ENCODE assay signal across 8 cellular contexts in the genomic region with DNA sequence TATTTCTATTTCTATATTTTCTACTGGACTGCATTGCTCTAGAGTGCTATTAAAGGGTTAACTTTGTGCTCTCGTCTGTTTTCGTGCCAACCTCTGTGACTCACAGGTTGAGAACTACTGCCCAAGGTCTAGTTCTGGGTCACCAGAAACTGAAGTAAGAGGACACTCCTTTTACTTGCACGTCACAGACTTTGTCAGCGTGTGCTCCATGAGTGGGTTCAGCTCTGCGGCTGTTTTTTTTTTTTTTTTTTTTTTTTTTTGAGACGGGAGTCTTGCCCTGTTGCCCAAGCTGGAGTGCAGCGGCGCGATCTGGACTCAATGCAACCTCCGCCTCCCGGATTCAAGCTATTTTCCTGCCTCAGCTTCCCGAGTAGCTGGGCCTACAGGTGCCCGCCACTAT. TPM values are rescaled to one million over a fixed set of nuclear protein-coding genes. Genes with fewer than 3 reads are reported as not detected.
DNase-seq lines count a peak whose midpoint lies in the region; ATAC-seq and TF ChIP-seq lines count a peak whose summit lies in the region.

No MANE protein-coding gene starts in this region.

- 13 to 37% methylated on average over 13 of the region's 13 CpGs for WGBS in esophagus squamous epithelium, 2 donors

- H3K4me1 ChIP-seq in esophagus squamous epithelium (peaks cover 0 to 23% (median 5%) of the 10 kb centered on the region in 3 donors), gastrocnemius medialis (peaks cover 0 to 4% of the 10 kb centered on the region in 2 donors)

- no peak for TF ChIP-seq CTCF in esophagus squamous epithelium (IDR thresholded peaks at IDR 0.05)
- TF ChIP-seq CTCF in gastrocnemius medialis (IDR thresholded peaks at IDR 0.05 in 4 of 5, conservative IDR thresholded peaks at IDR 0.05 in 1 of 5), result no peak

- in situ Hi-C loops in gastrocnemius medialis (cut with MboI; ENCODE audit: low sequenced_read_pairs in 4 of 4), result no loop called here

- H3K9me3 ChIP-seq in esophagus squamous epithelium (no peaks in the 10 kb centered on the region), gastrocnemius medialis (no peaks in the 10 kb centered on the region)

- H3K27ac ChIP-seq in esophagus squamous epithelium, result peak overlapping the region in 3 of 4 donors; percentile 12 to 59 (median 55)
- H3K27ac ChIP-seq in gastrocnemius medialis, result peak overlapping the region in 3 of 4 donors; percentile 37 to 71 (median 60)

- DNase-seq in GM04503 (ENCODE audit: low read depth) (peak; percentile 88), NOMO-1 treated with dmso at 0.1 percent for 144 hours (lab: John Stamatoyannopoulos, UW; ENCODE audit: unreplicated experiment) (peak; percentile 93), esophagus squamous epithelium (lab: John Stamatoyannopoulos, UW) (no peak), gastrocnemius medialis (peak; percentile 25 to 61), COLO668 (lab: John Stamatoyannopoulos, UW; ENCODE audit: unreplicated experiment) (no peak), NCI-H1930 (lab: John Stamatoyannopoulos, UW) (no peak)

- intact Hi-C loops in esophagus squamous epithelium (cut with DNase I), result no loop called here
- intact Hi-C loops in gastrocnemius medialis (cut with DNase I; ENCODE audit: low total_unique reads), result no loop called here

- H3K4me3 ChIP-seq in esophagus squamous epithelium, result no peak overlapping the region
- no peak overlapping the region for H3K4me3 ChIP-seq in gastrocnemius medialis

- ATAC-seq in gastrocnemius medialis (peak; percentile 97 to 100), GM19351 (IDR thresholded peaks at IDR 0.05; ENCODE audit: unreplicated experiment) (no peak), HG02970 (IDR thresholded peaks at IDR 0.05; ENCODE audit: low FRiP score, unreplicated experiment) (no peak)

- TF ChIP-seq POLR2A in esophagus squamous epithelium (IDR thresholded peaks at IDR 0.05), result no peak
- no peak for TF ChIP-seq POLR2A in gastrocnemius medialis (IDR thresholded peaks at IDR 0.05)

- no peaks in the 10 kb centered on the region for H3K27me3 ChIP-seq in esophagus squamous epithelium
- H3K27me3 ChIP-seq in gastrocnemius medialis, result no peaks in the 10 kb centered on the region

- H3K36me3 ChIP-seq in esophagus squamous epithelium (no peaks in the 10 kb centered on the region), gastrocnemius medialis (no peaks in the 10 kb centered on the region)

RNA-seq across cellular contexts. Expression of a gene that starts 49.8 kb away (rescaled TPM):
- total RNA-seq in esophagus squamous epithelium (10 to 100 TPM in 2 of 4 donors, 1 to 10 TPM in 2; 4.8 to 47.9 (median 15.2) TPM), gastrocnemius medialis (10 to 100 TPM in 1 of 4 donors, 1 to 10 TPM in 3; 2.3 to 12.5 (median 4.4) TPM)

Comparison
In these comparisons a context has a peak if more than half of its experiments do, and no peak if none do; other contexts are left out.
1. DNase-seq: peak in GM04503 (single experiment), NOMO-1 treated with dmso at 0.1 percent for 144 hours (single experiment) and gastrocnemius medialis (2 of 2); none in esophagus squamous epithelium (single experiment), COLO668 (single experiment) and NCI-H1930 (0 of 2).
2. ATAC-seq: peak in gastrocnemius medialis (2 of 2); none in GM19351 (single experiment) and HG02970 (single experiment).